Comparison of ENCODE assay signal across 8 cellular contexts in genomic region chr5:133612021-133612860, GRCh38. TPM values are rescaled to one million over a fixed set of nuclear protein-coding genes. Genes with fewer than 3 reads are reported as not detected.
DNase-seq lines count a peak whose midpoint lies in the region; ATAC-seq and TF ChIP-seq lines count a peak whose summit lies in the region.

Gene FSTL4 (minus strand): TSS chr5:133612541.

- peak within 1 kb of the TSS; percentile 82 for H3K4me2 ChIP-seq in H9 (ENCODE audit: insufficient read depth, insufficient read length, low read length)

- peak within 1 kb of the TSS; percentile 60 to 81 for H3K4me3 Mint-ChIP-seq in H9
- H3K4me3 Mint-ChIP-seq in neural crest cell = peak within 1 kb of the TSS; percentile 80

- no peak within 1 kb of the TSS for H3K4ac ChIP-seq in H9 (ENCODE audit: low read depth, low read length)

- H3K4me1 ChIP-seq in H9 (ENCODE audit: insufficient read depth, low read length) (no peaks in the 10 kb centered on the region), esophagus muscularis mucosa (peaks cover 12 to 26% (median 23%) of the 10 kb centered on the region in 4 donors)

- ATAC-seq in GM19395 (IDR thresholded peaks at IDR 0.05; ENCODE audit: unreplicated experiment) = no peak

- in situ Hi-C loops in ACHN (cut with HindIII; ENCODE audit: low pct_ligation_motif_present, low pct_unique_long_range_greater_than_20kb, low sequenced_read_pairs) = no loop called here

- no peak within 1 kb of the TSS for H4K5ac ChIP-seq in H9 (ENCODE audit: insufficient read length, low read depth, low read length)

- no peak within 1 kb of the TSS for H3K27ac ChIP-seq in 22Rv1
- no peak within 1 kb of the TSS for H3K27ac ChIP-seq in H9 (ENCODE audit: insufficient read length, low read depth, low read length)
- H3K27ac ChIP-seq in WERI-Rb-1 = peak within 1 kb of the TSS; percentile 58
- no peak within 1 kb of the TSS for H3K27ac ChIP-seq in esophagus muscularis mucosa (replicated peaks in 1 of 4)

- peak within 1 kb of the TSS; percentile 50 for H3K4me3 ChIP-seq in WERI-Rb-1 (ENCODE audit: low read depth, low read length)
- H3K4me3 ChIP-seq in esophagus muscularis mucosa = peak within 1 kb of the TSS; percentile 43 to 53 (median 49)

- H4K20me1 ChIP-seq in H9 (ENCODE audit: control insufficient read depth, insufficient read depth, insufficient read length) = no peaks in the 10 kb centered on the region

- no peak within 1 kb of the TSS for H2AK5ac ChIP-seq in H9 (ENCODE audit: insufficient read length, low read length)

- no peak within 1 kb of the TSS; a peak in 1 of 7 replicates for H3K27ac Mint-ChIP-seq in H9
- no peak within 1 kb of the TSS for H3K27ac Mint-ChIP-seq in neural crest cell (ENCODE audit: unreplicated experiment)

- no peaks in the 10 kb centered on the region for H3K79me2 ChIP-seq in H9 (ENCODE audit: insufficient read depth, low read length)

- H3K4me1 Mint-ChIP-seq in H9 (peaks cover 16 to 17% of the 10 kb centered on the region in 2 experiments), neural crest cell (peaks cover 8% of the 10 kb centered on the region)

- no peak within 1 kb of the TSS for H2BK12ac ChIP-seq in H9 (ENCODE audit: insufficient read length, low read depth, low read length)

- H3K56ac ChIP-seq in H9 (ENCODE audit: insufficient read length, low read depth, low read length) = no peak within 1 kb of the TSS

- DNase-seq in H9 (peak; percentile 75), WERI-Rb-1 (peak; percentile 77), esophagus muscularis mucosa (ENCODE audit: extremely low spot score) (peak; percentile 37), neural crest cell (ENCODE audit: low read depth, low spot score) (peak; percentile 15), hepatic stellate cell (ENCODE audit: low spot score) (no peak), ACHN (no peak)

- no peaks in the 10 kb centered on the region for H3K36me3 Mint-ChIP-seq in H9 (ENCODE audit: insufficient read depth in 1 of 3, low read depth in 3 of 3)
- H3K36me3 Mint-ChIP-seq in neural crest cell (ENCODE audit: low read depth) = no peaks in the 10 kb centered on the region

- no peak within 1 kb of the TSS for H3K18ac ChIP-seq in H9 (ENCODE audit: insufficient read length, low read depth, low read length)

- H2BK20ac ChIP-seq in H9 (ENCODE audit: low read depth, low read length, poor library complexity, severe bottlenecking) = no peak within 1 kb of the TSS

- no peaks in the 10 kb centered on the region for H3K9me3 Mint-ChIP-seq in H9
- H3K9me3 Mint-ChIP-seq in neural crest cell = no peaks in the 10 kb centered on the region

- no peak within 1 kb of the TSS for H2BK120ac ChIP-seq in H9 (ENCODE audit: low read depth, low read length, poor library complexity, severe bottlenecking)

- no peak within 1 kb of the TSS for H3T11ph ChIP-seq in H9 (ENCODE audit: low read length)

- peaks cover 26% of the 10 kb centered on the region; the same call in 1 of the 2 replicates for H3K27me3 ChIP-seq in H9 (ENCODE audit: insufficient read depth, low read length)
- H3K27me3 ChIP-seq in WERI-Rb-1 (ENCODE audit: insufficient read depth, low read depth, severe bottlenecking) = no peaks in the 10 kb centered on the region
- H3K27me3 ChIP-seq in esophagus muscularis mucosa = peaks cover 0 to 91% (median 34%) of the 10 kb centered on the region in 4 donors

- no peak within 1 kb of the TSS for H3K9ac ChIP-seq in H9 (ENCODE audit: extremely low read depth, insufficient read length, low read length)

- H4K8ac ChIP-seq in H9 (replicated peaks; ENCODE audit: insufficient read length, low read depth, low read length) = no peak within 1 kb of the TSS

- H4K91ac ChIP-seq in H9 (ENCODE audit: insufficient read length, low read depth, low read length) = no peak within 1 kb of the TSS

- no peaks in the 10 kb centered on the region for H3K79me1 ChIP-seq in H9 (ENCODE audit: insufficient read depth, low read depth, low read length, poor library complexity, severe bottlenecking)

- H2BK5ac ChIP-seq in H9 (ENCODE audit: insufficient read length, low read length) = no peak within 1 kb of the TSS

- no peaks in the 10 kb centered on the region for H3K9me3 ChIP-seq in H9 (ENCODE audit: control insufficient read depth, low read depth, low read length)
- H3K9me3 ChIP-seq in WERI-Rb-1 (ENCODE audit: severe bottlenecking) = no peaks in the 10 kb centered on the region
- H3K9me3 ChIP-seq in esophagus muscularis mucosa = no peaks in the 10 kb centered on the region

- no peak within 1 kb of the TSS for H2AFZ ChIP-seq in H9 (ENCODE audit: low read length)

- no CpG with 5 or more reads among the region's 98 CpGs for WGBS in H9 (ENCODE audit: extremely low coverage, insufficient read length, low lambda C conversion rate)
- no CpG with 5 or more reads among the region's 98 CpGs for WGBS in esophagus muscularis mucosa

- intact Hi-C loops in esophagus muscularis mucosa (cut with DNase I) = no loop called here

- no peak within 1 kb of the TSS for H2BK15ac ChIP-seq in H9 (ENCODE audit: low read depth, low read length)

- no peak within 1 kb of the TSS for H3K14ac ChIP-seq in H9 (ENCODE audit: insufficient read depth, low read length)

- H3K27me3 Mint-ChIP-seq in H9 (ENCODE audit: low read depth) (peaks cover 76% of the 10 kb centered on the region), neural crest cell (ENCODE audit: low read depth) (peaks cover 79% of the 10 kb centered on the region)

- no peak for TF ChIP-seq EP300 in esophagus muscularis mucosa (IDR thresholded peaks at IDR 0.05)

- H3K23me2 ChIP-seq in H9 (ENCODE audit: insufficient read length, low read depth, low read length, poor library complexity, severe bottlenecking) = peaks cover 15% of the 10 kb centered on the region

- no peak for TF ChIP-seq POLR2A in esophagus muscularis mucosa (IDR thresholded peaks at IDR 0.05; ENCODE audit: low read depth)

- H3K36me3 ChIP-seq in WERI-Rb-1 = no peaks in the 10 kb centered on the region
- no peaks in the 10 kb centered on the region for H3K36me3 ChIP-seq in esophagus muscularis mucosa

- TF ChIP-seq CTCF in 22Rv1 (IDR thresholded peaks at IDR 0.05) (peak; percentile 36), H9 (conservative IDR thresholded peaks at IDR 0.05) (peak; percentile 18; the same call in 2 of the 3 replicates), WERI-Rb-1 (IDR thresholded peaks at IDR 0.05; ENCODE audit: low read depth, low read length) (peak; percentile 53), esophagus muscularis mucosa (IDR thresholded peaks at IDR 0.05) (no peak), neural crest cell (conservative IDR thresholded peaks at IDR 0.05) (no peak)

- H3K23ac ChIP-seq in H9 (ENCODE audit: insufficient read length, low read depth, low read length) = no peak within 1 kb of the TSS

RNA-seq across cellular contexts. Expression of gene FSTL4, which starts in this region (rescaled TPM):
- total RNA-seq in H9 (2021) = 5.7 and 6.0 TPM in 2 replicates
- under 1 TPM in 3 of 4 donors, not detected in 1; 0.33 to 0.78 (median 0.34) TPM for total RNA-seq in esophagus muscularis mucosa
- total RNA-seq in neural crest cell = 1.6 and 2.0 TPM in 2 replicates

Comparison
In these comparisons a context has a peak if more than half of its experiments do, and no peak if none do; other contexts are left out.
1. Peak in DNase-seq and H3K4me3 ChIP-seq in esophagus muscularis mucosa; RNA of the gene not detected or under 1 TPM.
2. CTCF ChIP-seq: peak in 22Rv1 (single experiment), H9 (single experiment) and WERI-Rb-1 (single experiment); none in esophagus muscularis mucosa (0 of 3) and neural crest cell (single experiment).
3. DNase-seq: peak in H9 (single experiment), WERI-Rb-1 (single experiment) and neural crest cell (single experiment); none in hepatic stellate cell (single experiment) and ACHN (single experiment).